In the genomic region with DNA sequence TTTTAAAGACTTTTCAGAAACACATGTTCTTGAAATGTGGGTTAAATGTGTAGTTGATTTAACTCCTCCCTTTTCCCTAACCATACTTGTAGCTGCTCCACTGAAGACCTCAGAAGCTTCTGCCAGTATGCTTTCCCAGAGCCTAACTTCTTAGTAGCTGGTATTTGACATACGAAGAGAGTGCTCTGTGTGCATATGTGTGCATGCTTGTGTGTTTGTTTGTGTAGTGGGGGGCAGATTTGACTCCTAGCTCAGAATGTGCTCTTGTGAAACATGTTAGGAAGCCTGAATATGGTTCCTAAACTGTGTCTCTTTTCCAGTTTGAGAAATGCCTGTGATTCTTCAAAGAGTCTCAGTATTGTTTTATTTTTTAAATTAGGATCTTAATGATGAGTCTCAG, we compare ENCODE assay signal across 18 cellular contexts. TPM values are rescaled to one million over a fixed set of nuclear protein-coding genes. Genes with fewer than 3 reads are reported as not detected.
A peak's percentile ranks its signal among the peaks of the same experiment; 100 is the strongest.
DNase-seq lines count a peak whose midpoint lies in the region; ATAC-seq and TF ChIP-seq lines count a peak whose summit lies in the region.
"Had no signal": no experiment of that assay in that cellular context is flagged by ENCODE, and none has a peak within 500 bp of the region (broad histone marks: within the 10 kb centered on the region; RNA-seq: fewer than 3 reads in every experiment).

No MANE protein-coding gene starts in this region.

- CTCF ChIA-PET in WTC11 (lab: Charles Lee): no interaction called here

- no peaks in the 10 kb centered on the region for H3K9me3 ChIP-seq in spleen
- H3K9me3 ChIP-seq: body of pancreas, left lung, psoas muscle, uterus had no signal

- H3K4me3 Mint-ChIP-seq in activated CD4-positive, alpha-beta T cell treated with anti-CD3 and anti-CD28 coated beads, Interleukin-2, amount 10 ng/mL, durations not matched to agents 24 days and 14 days: peak overlapping the region; percentile 10
- H3K4me3 Mint-ChIP-seq in WTC11: no peak overlapping the region
- H3K4me3 Mint-ChIP-seq: T-cell had no signal

- no peaks in the 10 kb centered on the region for H3K27me3 Mint-ChIP-seq in activated CD4-positive, alpha-beta T cell treated with anti-CD3 and anti-CD28 coated beads, Interleukin-2, amount 10 ng/mL, durations not matched to agents 24 days and 14 days
- H3K27me3 Mint-ChIP-seq in WTC11 (ENCODE audit: low read depth): no peaks in the 10 kb centered on the region
- H3K27me3 Mint-ChIP-seq: T-cell had no signal

- no peak for ATAC-seq in WTC11
- ATAC-seq: body of pancreas, left lung, psoas muscle, T-cell had no signal

- no peaks in the 10 kb centered on the region for H3K9me3 Mint-ChIP-seq in activated CD4-positive, alpha-beta T cell treated with anti-CD3 and anti-CD28 coated beads, Interleukin-2, amount 10 ng/mL, durations not matched to agents 24 days and 14 days
- H3K9me3 Mint-ChIP-seq in WTC11: 0 out of 2 replicates have a peak, but pooled peaks cover 3% of the 10 kb centered on the region
- H3K9me3 Mint-ChIP-seq: T-cell had no signal

- peaks cover 40% of the 10 kb centered on the region for H3K36me3 Mint-ChIP-seq in activated CD4-positive, alpha-beta T cell treated with anti-CD3 and anti-CD28 coated beads, Interleukin-2, amount 10 ng/mL, durations not matched to agents 24 days and 14 days (ENCODE audit: low read depth)
- peaks cover 6% of the 10 kb centered on the region; the same call in 1 of the 2 replicates for H3K36me3 Mint-ChIP-seq in WTC11

- H3K27ac ChIP-seq in spleen: peak overlapping the region in 5 of 8 donors; percentile 22 to 52 (median 31)
- H3K27ac ChIP-seq: body of pancreas, left lung, psoas muscle, uterus had no signal

- intact Hi-C loops in activated CD4-positive, alpha-beta T cell treated with anti-CD3 and anti-CD28 coated beads, Interleukin-2, amount 10 ng/mL, durations not matched to agents 24 days and 14 days (cut with micrococcal nuclease): loop anchor here (10.0 kb wide), 2 partner anchors 443 to 527 kb away; no protein-coding TSS in a partner anchor
- intact Hi-C loops in spleen (cut with DNase I; ENCODE audit: low total_unique reads): loop anchor here (10.0 kb wide), 2 partner anchors 77 to 207 kb away; no protein-coding TSS in a partner anchor

- H3K36me3 ChIP-seq in spleen: peaks cover 0 to 5% (median 0%) of the 10 kb centered on the region in 6 donors
- H3K36me3 ChIP-seq: left lung, uterus had no signal

- no peak overlapping the region for H3K27ac Mint-ChIP-seq in activated CD4-positive, alpha-beta T cell treated with anti-CD3 and anti-CD28 coated beads, Interleukin-2, amount 10 ng/mL, durations not matched to agents 24 days and 14 days
- peak overlapping the region; percentile 54; the same call in 1 of the 2 replicates for H3K27ac Mint-ChIP-seq in WTC11

- no peak for DNase-seq in activated CD4-positive, alpha-beta T cell treated with anti-CD3 and anti-CD28 coated beads, Interleukin-2, amount 10 ng/mL, durations not matched to agents 24 days and 14 days
- no peak for DNase-seq in activated CD4-positive, alpha-beta T cell treated with anti-CD3 and anti-CD28 coated beads, Interleukin-2, amount 50 U/mL, for 4 hours
- DNase-seq in WTC11 (ENCODE audit: low spot score) (no peak), foreskin fibroblast (peak; percentile 4 to 29), spleen (no peak), activated gamma-delta T cell (lab: John Stamatoyannopoulos, UW) (no peak), NCI-H2107 treated with DMSO at 0.1 percent for 48 hours (lab: John Stamatoyannopoulos, UW; ENCODE audit: unreplicated experiment) (no peak)
- DNase-seq in stimulated activated CD4-positive, alpha-beta T cell treated with anti-CD3 and anti-CD28 coated beads, Interleukin-15, amount 100 ng/mL, for 24 hours: no peak
- DNase-seq: activated CD4-positive, CD25-positive, alpha-beta regulatory T cell; activated naive CD4-positive, alpha-beta T cell treated with Interleukin-2 at 50 U/mL for 16 hours; body of pancreas; DMS79; left lung; NCI-H2171; NCI-H82; psoas muscle; T-cell; uterus had no signal

- no peaks in the 10 kb centered on the region for H3K27me3 ChIP-seq in spleen (replicated peaks in 1 of 7)
- H3K27me3 ChIP-seq: body of pancreas, left lung, uterus had no signal

- H3K4me3 ChIP-seq in foreskin fibroblast (ENCODE audit: low read depth in 1 of 2, low read length in 2 of 2) (no peak overlapping the region), spleen (no peak overlapping the region)
- H3K4me3 ChIP-seq: body of pancreas, left lung, psoas muscle, uterus had no signal

- no peak for TF ChIP-seq POLR2A in spleen (IDR thresholded peaks at IDR 0.05)

- 64 to 86% (median 80%) methylated on average over 1 of the region's 1 CpG for WGBS in spleen, 5 donors

- H3K4me1 ChIP-seq in spleen: peaks cover 24 to 94% (median 75%) of the 10 kb centered on the region in 6 donors
- H3K4me1 ChIP-seq: psoas muscle, uterus had no signal

- POLR2A ChIA-PET in WTC11 (lab: Charles Lee): no interaction called here

- peaks cover 78% of the 10 kb centered on the region for H3K4me1 Mint-ChIP-seq in activated CD4-positive, alpha-beta T cell treated with anti-CD3 and anti-CD28 coated beads, Interleukin-2, amount 10 ng/mL, durations not matched to agents 24 days and 14 days
- peaks cover 59% of the 10 kb centered on the region for H3K4me1 Mint-ChIP-seq in WTC11

- TF ChIP-seq CTCF in WTC11 (IDR thresholded peaks at IDR 0.05) (no peak), foreskin fibroblast (IDR thresholded peaks at IDR 0.05; ENCODE audit: low read depth, low read length) (no peak), spleen (IDR thresholded peaks at IDR 0.05 in 8 of 11, conservative IDR thresholded peaks at IDR 0.05 in 3 of 11) (no peak)

TF ChIP-seq in WTC11, 78 proteins besides CTCF, POLR2A, EP300 and RAD21 (continues in another document):
- TF ChIP-seq, protein P1, sequence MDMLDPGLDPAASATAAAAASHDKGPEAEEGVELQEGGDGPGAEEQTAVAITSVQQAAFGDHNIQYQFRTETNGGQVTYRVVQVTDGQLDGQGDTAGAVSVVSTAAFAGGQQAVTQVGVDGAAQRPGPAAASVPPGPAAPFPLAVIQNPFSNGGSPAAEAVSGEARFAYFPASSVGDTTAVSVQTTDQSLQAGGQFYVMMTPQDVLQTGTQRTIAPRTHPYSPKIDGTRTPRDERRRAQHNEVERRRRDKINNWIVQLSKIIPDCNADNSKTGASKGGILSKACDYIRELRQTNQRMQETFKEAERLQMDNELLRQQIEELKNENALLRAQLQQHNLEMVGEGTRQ (CRISPR knock-in tag; IDR thresholded peaks at IDR 0.05): no peak
- no peak for TF ChIP-seq MYBL2 (CRISPR knock-in tag; IDR thresholded peaks at IDR 0.05)
- no peak for TF ChIP-seq CBFB (CRISPR knock-in tag; IDR thresholded peaks at IDR 0.05; ENCODE audit: low read depth)
- TF ChIP-seq, protein P2, sequence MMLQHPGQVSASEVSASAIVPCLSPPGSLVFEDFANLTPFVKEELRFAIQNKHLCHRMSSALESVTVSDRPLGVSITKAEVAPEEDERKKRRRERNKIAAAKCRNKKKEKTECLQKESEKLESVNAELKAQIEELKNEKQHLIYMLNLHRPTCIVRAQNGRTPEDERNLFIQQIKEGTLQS (CRISPR knock-in tag; conservative IDR thresholded peaks at IDR 0.05): no peak
- TF ChIP-seq ZBTB21 (CRISPR knock-in tag; IDR thresholded peaks at IDR 0.05; ENCODE audit: borderline replicate concordance): no peak
- TF ChIP-seq NFYB (CRISPR knock-in tag; conservative IDR thresholded peaks at IDR 0.05; ENCODE audit: low read depth): no peak
- no peak for TF ChIP-seq ZNF219 (CRISPR knock-in tag; IDR thresholded peaks at IDR 0.05; ENCODE audit: borderline replicate concordance)
- no peak for TF ChIP-seq JUN (CRISPR knock-in tag; IDR thresholded peaks at IDR 0.05)
- TF ChIP-seq JAZF1 (CRISPR knock-in tag; IDR thresholded peaks at IDR 0.05): no peak
- TF ChIP-seq ZNF396 (CRISPR knock-in tag; IDR thresholded peaks at IDR 0.05; ENCODE audit: borderline replicate concordance): no peak
- TF ChIP-seq, protein P3, sequence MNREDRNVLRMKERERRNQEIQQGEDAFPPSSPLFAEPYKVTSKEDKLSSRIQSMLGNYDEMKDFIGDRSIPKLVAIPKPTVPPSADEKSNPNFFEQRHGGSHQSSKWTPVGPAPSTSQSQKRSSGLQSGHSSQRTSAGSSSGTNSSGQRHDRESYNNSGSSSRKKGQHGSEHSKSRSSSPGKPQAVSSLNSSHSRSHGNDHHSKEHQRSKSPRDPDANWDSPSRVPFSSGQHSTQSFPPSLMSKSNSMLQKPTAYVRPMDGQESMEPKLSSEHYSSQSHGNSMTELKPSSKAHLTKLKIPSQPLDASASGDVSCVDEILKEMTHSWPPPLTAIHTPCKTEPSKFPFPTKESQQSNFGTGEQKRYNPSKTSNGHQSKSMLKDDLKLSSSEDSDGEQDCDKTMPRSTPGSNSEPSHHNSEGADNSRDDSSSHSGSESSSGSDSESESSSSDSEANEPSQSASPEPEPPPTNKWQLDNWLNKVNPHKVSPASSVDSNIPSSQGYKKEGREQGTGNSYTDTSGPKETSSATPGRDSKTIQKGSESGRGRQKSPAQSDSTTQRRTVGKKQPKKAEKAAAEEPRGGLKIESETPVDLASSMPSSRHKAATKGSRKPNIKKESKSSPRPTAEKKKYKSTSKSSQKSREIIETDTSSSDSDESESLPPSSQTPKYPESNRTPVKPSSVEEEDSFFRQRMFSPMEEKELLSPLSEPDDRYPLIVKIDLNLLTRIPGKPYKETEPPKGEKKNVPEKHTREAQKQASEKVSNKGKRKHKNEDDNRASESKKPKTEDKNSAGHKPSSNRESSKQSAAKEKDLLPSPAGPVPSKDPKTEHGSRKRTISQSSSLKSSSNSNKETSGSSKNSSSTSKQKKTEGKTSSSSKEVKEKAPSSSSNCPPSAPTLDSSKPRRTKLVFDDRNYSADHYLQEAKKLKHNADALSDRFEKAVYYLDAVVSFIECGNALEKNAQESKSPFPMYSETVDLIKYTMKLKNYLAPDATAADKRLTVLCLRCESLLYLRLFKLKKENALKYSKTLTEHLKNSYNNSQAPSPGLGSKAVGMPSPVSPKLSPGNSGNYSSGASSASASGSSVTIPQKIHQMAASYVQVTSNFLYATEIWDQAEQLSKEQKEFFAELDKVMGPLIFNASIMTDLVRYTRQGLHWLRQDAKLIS (CRISPR knock-in tag; IDR thresholded peaks at IDR 0.05; ENCODE audit: borderline replicate concordance): no peak
- TF ChIP-seq ESRRA (CRISPR knock-in tag; IDR thresholded peaks at IDR 0.05; ENCODE audit: borderline replicate concordance): no peak
- no peak for TF ChIP-seq ETV6 (CRISPR knock-in tag; IDR thresholded peaks at IDR 0.05)
- no peak for TF ChIP-seq CREB1 (CRISPR knock-in tag; IDR thresholded peaks at IDR 0.05)
- TF ChIP-seq ZNF423 (CRISPR knock-in tag; IDR thresholded peaks at IDR 0.05): no peak
- no peak for TF ChIP-seq OVOL2 (CRISPR knock-in tag; IDR thresholded peaks at IDR 0.05; ENCODE audit: borderline replicate concordance)

RNA-seq across cellular contexts. Expression of a gene that starts 7.4 kb away (rescaled TPM):
- 69.7 and 72.6 TPM in 2 replicates for total RNA-seq in activated CD4-positive, alpha-beta T cell treated with anti-CD3 and anti-CD28 coated beads, Interleukin-2, amount 10 ng/mL, durations not matched to agents 24 days and 14 days
- 68.3 to 76.6 TPM (median 71.0 TPM) in 3 replicates for total RNA-seq in WTC11 (2021)
- total RNA-seq in spleen: 100 to 1,000 TPM in 6 of 7 donors, 10 to 100 TPM in 1; 98.7 to 167 (median 146) TPM
- polyA plus RNA-seq in spleen: 10 to 100 TPM; 11.9 to 27.9 (median 21.5) TPM

Comparison
In these comparisons a context has a peak if more than half of its experiments do, and no peak if none do; other contexts are left out.
1. DNase-seq: peak in foreskin fibroblast (2 of 2); none in activated CD4-positive, alpha-beta T cell treated with anti-CD3 and anti-CD28 coated beads, Interleukin-2, amount 10 ng/mL, durations not matched to agents 24 days and 14 days (single experiment), activated CD4-positive, alpha-beta T cell treated with anti-CD3 and anti-CD28 coated beads, Interleukin-2, amount 50 U/mL, for 4 hours (0 of 2), WTC11 (single experiment), spleen (single experiment), activated gamma-delta T cell (single experiment), stimulated activated CD4-positive, alpha-beta T cell treated with anti-CD3 and anti-CD28 coated beads, Interleukin-15, amount 100 ng/mL, for 24 hours (single experiment) and NCI-H2107 treated with DMSO at 0.1 percent for 48 hours (single experiment).